ENCODE assay signal across 12 cellular contexts in the genomic region with DNA sequence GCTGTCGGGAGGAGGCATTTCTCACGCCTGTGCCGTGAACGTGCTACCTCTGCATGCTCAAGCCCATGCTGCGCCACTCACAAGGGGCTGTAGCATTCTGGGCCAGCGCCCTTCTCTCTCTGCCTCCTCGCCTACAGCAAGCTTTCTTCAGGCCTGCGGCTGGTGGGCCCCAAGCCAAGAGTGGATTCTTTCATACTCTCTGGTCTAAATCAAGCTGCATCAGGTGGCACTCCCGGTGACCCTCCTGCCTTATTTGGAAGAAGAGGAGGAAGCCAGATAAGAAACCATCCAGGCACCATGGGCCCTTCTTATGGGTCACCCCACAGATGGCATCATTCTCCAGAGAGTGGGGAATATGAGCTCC.
DNase-seq lines count a peak whose midpoint lies in the region; ATAC-seq and TF ChIP-seq lines count a peak whose summit lies in the region.
"Had no signal": no experiment of that assay in that cellular context is flagged by ENCODE, and none has a peak within 500 bp of the region (broad histone marks: within the 10 kb centered on the region; RNA-seq: fewer than 3 reads in every experiment).

No MANE protein-coding gene starts in this region.

- H2BK120ac ChIP-seq in mesendoderm (ENCODE audit: low read depth, low read length), result no peak overlapping the region

- H3K56ac ChIP-seq in mesendoderm (ENCODE audit: low read length), result peak overlapping the region; percentile 56

- H3K79me1 ChIP-seq in mesendoderm (ENCODE audit: low read length), result no peaks in the 10 kb centered on the region

- H2AK5ac ChIP-seq in mesendoderm (ENCODE audit: low read length), result peak overlapping the region; percentile 44

- no peak overlapping the region for H3K9ac ChIP-seq in mesendoderm (ENCODE audit: low read length)

- H3K4me1 Mint-ChIP-seq in chondrocyte (ENCODE audit: low read depth), result peaks cover 78% of the 10 kb centered on the region

- H3K27me3 Mint-ChIP-seq in chondrocyte (ENCODE audit: low read depth), result peaks cover 2% of the 10 kb centered on the region

- H3K4me2 ChIP-seq in mesendoderm (ENCODE audit: low read length), result no peak overlapping the region

- H3K36me3 ChIP-seq in mesendoderm (ENCODE audit: control insufficient read depth, insufficient read depth, low read length) (no peaks in the 10 kb centered on the region), SJCRH30 (no peaks in the 10 kb centered on the region)

- H3K4ac ChIP-seq in mesendoderm (ENCODE audit: low read depth, low read length), result peak overlapping the region; percentile 25

- H4K5ac ChIP-seq in mesendoderm (ENCODE audit: low read length), result no peak overlapping the region

- H3K27me3 ChIP-seq in AG04450 (ENCODE audit: control insufficient read depth, insufficient read depth, low read length) (no peaks in the 10 kb centered on the region), mesendoderm (ENCODE audit: insufficient read depth, low read length, poor library complexity) (no peaks in the 10 kb centered on the region), SJCRH30 (no peaks in the 10 kb centered on the region; the same call in 1 of the 2 replicates)

- H3K18ac ChIP-seq in mesendoderm (ENCODE audit: low read length), result no peak overlapping the region

- peaks cover 12% of the 10 kb centered on the region for H3K4me1 ChIP-seq in mesendoderm (ENCODE audit: control insufficient read depth, low read depth, low read length)
- peaks cover 27% of the 10 kb centered on the region for H3K4me1 ChIP-seq in SJCRH30

- H3K4me3 Mint-ChIP-seq in chondrocyte (ENCODE audit: unreplicated experiment), result no peak overlapping the region

- H3K4me3 ChIP-seq in AG04450 (ENCODE audit: low read depth, low read length), result no peak overlapping the region
- no peak overlapping the region for H3K4me3 ChIP-seq in mesendoderm (ENCODE audit: low read length)
- no peak overlapping the region for H3K4me3 ChIP-seq in SJCRH30
- H3K4me3 ChIP-seq: SK-N-MC had no signal

- no peak overlapping the region for H2BK15ac ChIP-seq in mesendoderm (replicated peaks; ENCODE audit: low read depth)

- ATAC-seq in HG02798 (IDR thresholded peaks at IDR 0.05; ENCODE audit: poor library complexity, unreplicated experiment), result no peak

- POLR2A ChIA-PET in AG04450 (lab: Yijun Ruan, JAX), result interaction anchor here (1.0 to 2.4 kb wide), 4 partner anchors 12 to 93 kb away, joined by 3 to 16 read pairs (median 5); no protein-coding TSS in a partner anchor

- WGBS in mesendoderm (ENCODE audit: extremely low coverage, insufficient coverage, low lambda C conversion rate), result no CpG with 5 or more reads among the region's 9 CpGs

- H3K9me3 ChIP-seq in AG04450 (ENCODE audit: control insufficient read depth, insufficient read depth, low read length) (no peaks in the 10 kb centered on the region; the same call in 1 of the 2 replicates), SJCRH30 (replicated peaks) (no peaks in the 10 kb centered on the region)

- no peak overlapping the region for H3K23ac ChIP-seq in mesendoderm (ENCODE audit: low read length)

- no peak overlapping the region for H2BK5ac ChIP-seq in mesendoderm (ENCODE audit: low read length)

- peak overlapping the region; percentile 97 for H3K27ac ChIP-seq in AG04450 (ENCODE audit: low read depth, low read length)
- no peak overlapping the region for H3K27ac ChIP-seq in mesendoderm (ENCODE audit: low read depth, low read length)
- H3K27ac ChIP-seq in SJCRH30, result no peak overlapping the region
- H3K27ac ChIP-seq: SK-N-MC had no signal

- peak overlapping the region; percentile 96 for H3K27ac Mint-ChIP-seq in chondrocyte (ENCODE audit: unreplicated experiment)

- DNase-seq in AG04450 (ENCODE audit: low read depth, low spot score) (no peak), LoVo (ENCODE audit: low spot score) (peak; percentile 79), chondrocyte (ENCODE audit: low spot score) (no peak), mesendoderm (no peak), SJCRH30 (no peak), COR-L47 (lab: John Stamatoyannopoulos, UW) (no peak)
- DNase-seq in stimulated activated CD4-positive, alpha-beta T cell treated with anti-CD3 and anti-CD28 coated beads, Interleukin-4, amount 100 ng/mL, for 24 hours, result no peak
- DNase-seq: cortex of kidney; NCI-H2081; stimulated activated naive CD4-positive, alpha-beta T cell treated with Interleukin-2 at 50 U/mL for 16 hours had no signal

- no peak for TF ChIP-seq CTCF in AG04450 (IDR thresholded peaks at IDR 0.05; ENCODE audit: low read depth, low read length)
- no peak for TF ChIP-seq CTCF in chondrocyte (IDR thresholded peaks at IDR 0.05)

- H3K79me2 ChIP-seq in mesendoderm (ENCODE audit: control insufficient read depth, insufficient read depth, low read length), result no peaks in the 10 kb centered on the region

- CTCF ChIA-PET in AG04450 (lab: Charles Lee), result no interaction called here

- no peaks in the 10 kb centered on the region for H3K36me3 Mint-ChIP-seq in chondrocyte (ENCODE audit: low read depth)

- H3K9me3 Mint-ChIP-seq in chondrocyte (ENCODE audit: low read depth), result no peaks in the 10 kb centered on the region

- H4K8ac ChIP-seq in mesendoderm (ENCODE audit: low read depth, low read length), result no peak overlapping the region
